In genomic region chr2:63056309-63057065, GRCh38 we compare ENCODE assay signal across 9 cellular contexts. TPM values are rescaled to one million over a fixed set of nuclear protein-coding genes. Genes with fewer than 3 reads are reported as not detected.
DNase-seq lines count a peak whose midpoint lies in the region; ATAC-seq and TF ChIP-seq lines count a peak whose summit lies in the region.
"Had no signal": no experiment of that assay in that cellular context is flagged by ENCODE, and none has a peak within 500 bp of the region (broad histone marks: within the 10 kb centered on the region; RNA-seq: fewer than 3 reads in every experiment).

No MANE protein-coding gene starts in this region.

- peak; percentile 43 for DNase-seq in BE2C
- DNase-seq in activated CD8-positive, alpha-beta T cell treated with anti-CD3 and anti-CD28 coated beads, Interleukin-2, amount 10 ng/mL, durations not matched to agents 7 days and 5 days, result peak; percentile 39
- peak in 1 of 2 donors; percentile 67 for DNase-seq in left colon
- DNase-seq in amniotic stem cell (lab: John Stamatoyannopoulos, UW), result no peak

- TF ChIP-seq CTCF in BE2C (IDR thresholded peaks at IDR 0.05; ENCODE audit: low read depth, low read length), result no peak

- peaks cover 90% of the 10 kb centered on the region for H3K27me3 ChIP-seq in BE2C

- H3K4me1 ChIP-seq in BE2C, result no peaks in the 10 kb centered on the region

- intact Hi-C loops in left colon (cut with DNase I, micrococcal nuclease), result no loop called here

- H3K4me3 ChIP-seq in BE2C (ENCODE audit: low read depth, low read length), result no peak overlapping the region; the same call in 1 of the 2 replicates

- no peaks in the 10 kb centered on the region for H3K9me3 Mint-ChIP-seq in activated CD8-positive, alpha-beta T cell treated with anti-CD3 and anti-CD28 coated beads, Interleukin-2, amount 10 ng/mL, durations not matched to agents 7 days and 5 days (ENCODE audit: insufficient read depth)

- H3K9me3 ChIP-seq in BE2C, result no peaks in the 10 kb centered on the region
- H3K9me3 ChIP-seq: ascending aorta had no signal

- peaks cover 80% of the 10 kb centered on the region for H3K27me3 Mint-ChIP-seq in activated CD8-positive, alpha-beta T cell treated with anti-CD3 and anti-CD28 coated beads, Interleukin-2, amount 10 ng/mL, durations not matched to agents 7 days and 5 days (ENCODE audit: low read depth)

- peaks cover 8% of the 10 kb centered on the region for H3K36me3 Mint-ChIP-seq in activated CD8-positive, alpha-beta T cell treated with anti-CD3 and anti-CD28 coated beads, Interleukin-2, amount 10 ng/mL, durations not matched to agents 7 days and 5 days (ENCODE audit: low read depth)

- CTCF ChIA-PET in activated CD8-positive, alpha-beta T cell treated with anti-CD3 and anti-CD28 coated beads, Interleukin-2, amount 10 ng/mL, durations not matched to agents 7 days and 5 days (lab: Charles Lee), result no interaction called here

- H3K4me3 Mint-ChIP-seq in activated CD8-positive, alpha-beta T cell treated with anti-CD3 and anti-CD28 coated beads, Interleukin-2, amount 10 ng/mL, durations not matched to agents 7 days and 5 days, result peak overlapping the region; percentile 57

- ATAC-seq in GM21825 (IDR thresholded peaks at IDR 0.05; ENCODE audit: unreplicated experiment) (peak; percentile 43), left colon (peak; percentile 76), GM18511 (IDR thresholded peaks at IDR 0.05; ENCODE audit: unreplicated experiment) (no peak), GM21619 (IDR thresholded peaks at IDR 0.05; ENCODE audit: unreplicated experiment) (no peak), HG03025 (IDR thresholded peaks at IDR 0.05; ENCODE audit: low FRiP score, unreplicated experiment) (no peak)
- ATAC-seq in activated CD8-positive, alpha-beta T cell treated with anti-CD3 and anti-CD28 coated beads, Interleukin-2, amount 10 ng/mL, durations not matched to agents 7 days and 5 days, result peak; percentile 50

- no peak overlapping the region for H3K27ac Mint-ChIP-seq in activated CD8-positive, alpha-beta T cell treated with anti-CD3 and anti-CD28 coated beads, Interleukin-2, amount 10 ng/mL, durations not matched to agents 7 days and 5 days

- peaks cover 72% of the 10 kb centered on the region for H3K4me1 Mint-ChIP-seq in activated CD8-positive, alpha-beta T cell treated with anti-CD3 and anti-CD28 coated beads, Interleukin-2, amount 10 ng/mL, durations not matched to agents 7 days and 5 days (ENCODE audit: low read depth)

- H3K36me3 ChIP-seq in BE2C, result no peaks in the 10 kb centered on the region
- H3K36me3 ChIP-seq: ascending aorta had no signal

- POLR2A ChIA-PET in activated CD8-positive, alpha-beta T cell treated with anti-CD3 and anti-CD28 coated beads, Interleukin-2, amount 10 ng/mL, durations not matched to agents 7 days and 5 days (lab: Charles Lee), result no interaction called here

RNA-seq across cellular contexts. Expression of gene OTX1, which starts 5.9 kb away (rescaled TPM):
- not detected for polyA plus RNA-seq in BE2C (2012; ENCODE audit: insufficient read depth, insufficient read length, low read depth)
- not detected for total RNA-seq in activated CD8-positive, alpha-beta T cell treated with anti-CD3 and anti-CD28 coated beads, Interleukin-2, amount 10 ng/mL, durations not matched to agents 7 days and 5 days
- total RNA-seq in left colon, result not detected
- total RNA-seq: ascending aorta had no signal

Comparison
In these comparisons a context has a peak if more than half of its experiments do, and no peak if none do; other contexts are left out.
1. ATAC-seq: peak in GM21825 (single experiment), activated CD8-positive, alpha-beta T cell treated with anti-CD3 and anti-CD28 coated beads, Interleukin-2, amount 10 ng/mL, durations not matched to agents 7 days and 5 days (single experiment) and left colon (single experiment); none in GM18511 (single experiment), GM21619 (single experiment) and HG03025 (single experiment).